Comparison of ENCODE assay signal across 2 cellular contexts in genomic region chr1:44359234-44359937, GRCh38.
TF ChIP-seq lines count a peak whose summit lies in the region.

No MANE protein-coding gene starts in this region.

TF ChIP-seq in HEK293, 187 proteins besides CTCF, POLR2A, EP300 and RAD21 (continued from another document and continues in another):
- TF ChIP-seq ZNF391 (tag by site-specific recombination; IDR thresholded peaks at IDR 0.05; ENCODE audit: borderline replicate concordance, low read depth) (no peak), ZNF335 (tag by site-specific recombination; conservative IDR thresholded peaks at IDR 0.05) (0 out of 2 replicates have a peak, but pooled peaks have one; percentile 28), ZNF610 (tag by site-specific recombination; IDR thresholded peaks at IDR 0.05; ENCODE audit: borderline replicate concordance) (no peak), TRIM28 (IDR thresholded peaks at IDR 0.05; ENCODE audit: borderline replicate concordance, low read length) (peak; percentile 56; the same call in 1 of the 2 replicates), GFI1B (tag by site-specific recombination; IDR thresholded peaks at IDR 0.05) (no peak), GLIS2 (tag by site-specific recombination; IDR thresholded peaks at IDR 0.05) (no peak), ZBTB20 (tag by site-specific recombination; IDR thresholded peaks at IDR 0.05) (no peak), ZNF645 (tag by site-specific recombination; IDR thresholded peaks at IDR 0.05) (no peak), ZNF530 (tag by site-specific recombination; IDR thresholded peaks at IDR 0.05; ENCODE audit: low read depth) (no peak), ZFP41 (tag by site-specific recombination; IDR thresholded peaks at IDR 0.05; ENCODE audit: borderline replicate concordance) (no peak), MEIS1 (CRISPR knock-in tag; IDR thresholded peaks at IDR 0.05; ENCODE audit: borderline replicate concordance) (no peak), ZNF146 (tag by site-specific recombination; IDR thresholded peaks at IDR 0.05) (no peak), GLI2 (tag by site-specific recombination; IDR thresholded peaks at IDR 0.05; ENCODE audit: borderline replicate concordance, low read depth) (no peak), YY1 (tag by site-specific recombination; IDR thresholded peaks at IDR 0.05) (0 out of 2 replicates have a peak, but pooled peaks have one; percentile 36), TCF7L2 (IDR thresholded peaks at IDR 0.05; ENCODE audit: borderline replicate concordance, low read depth, low read length) (peak; percentile 75; the same call in 1 of the 2 replicates), ZNF404 (tag by site-specific recombination; IDR thresholded peaks at IDR 0.05) (no peak), ZNF423 (tag by site-specific recombination; IDR thresholded peaks at IDR 0.05) (peak; percentile 75; the same call in 1 of the 2 replicates), ZNF37A (tag by site-specific recombination; IDR thresholded peaks at IDR 0.05) (no peak), GLIS1 (tag by site-specific recombination; IDR thresholded peaks at IDR 0.05) (peak; percentile 93), GLI4 (tag by site-specific recombination; IDR thresholded peaks at IDR 0.05) (no peak), ZNF843 (tag by site-specific recombination; IDR thresholded peaks at IDR 0.05) (no peak), ZNF626 (tag by site-specific recombination; IDR thresholded peaks at IDR 0.05) (no peak), RBAK (tag by site-specific recombination; IDR thresholded peaks at IDR 0.05) (no peak), ZFP37 (tag by site-specific recombination; IDR thresholded peaks at IDR 0.05) (no peak), ZNF274 (IDR thresholded peaks at IDR 0.05; ENCODE audit: low read length) (no peak), ZNF274 (tag by site-specific recombination; IDR thresholded peaks at IDR 0.05; ENCODE audit: borderline replicate concordance) (no peak), ZNF449 (tag by site-specific recombination; IDR thresholded peaks at IDR 0.05) (no peak), SCRT2 (tag by site-specific recombination; IDR thresholded peaks at IDR 0.05) (no peak; the same call in 1 of the 2 replicates)
- TF ChIP-seq, protein P1, sequence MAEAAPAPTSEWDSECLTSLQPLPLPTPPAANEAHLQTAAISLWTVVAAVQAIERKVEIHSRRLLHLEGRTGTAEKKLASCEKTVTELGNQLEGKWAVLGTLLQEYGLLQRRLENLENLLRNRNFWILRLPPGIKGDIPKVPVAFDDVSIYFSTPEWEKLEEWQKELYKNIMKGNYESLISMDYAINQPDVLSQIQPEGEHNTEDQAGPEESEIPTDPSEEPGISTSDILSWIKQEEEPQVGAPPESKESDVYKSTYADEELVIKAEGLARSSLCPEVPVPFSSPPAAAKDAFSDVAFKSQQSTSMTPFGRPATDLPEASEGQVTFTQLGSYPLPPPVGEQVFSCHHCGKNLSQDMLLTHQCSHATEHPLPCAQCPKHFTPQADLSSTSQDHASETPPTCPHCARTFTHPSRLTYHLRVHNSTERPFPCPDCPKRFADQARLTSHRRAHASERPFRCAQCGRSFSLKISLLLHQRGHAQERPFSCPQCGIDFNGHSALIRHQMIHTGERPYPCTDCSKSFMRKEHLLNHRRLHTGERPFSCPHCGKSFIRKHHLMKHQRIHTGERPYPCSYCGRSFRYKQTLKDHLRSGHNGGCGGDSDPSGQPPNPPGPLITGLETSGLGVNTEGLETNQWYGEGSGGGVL (tag by site-specific recombination; IDR thresholded peaks at IDR 0.05) = no peak
- TF ChIP-seq, protein P2, sequence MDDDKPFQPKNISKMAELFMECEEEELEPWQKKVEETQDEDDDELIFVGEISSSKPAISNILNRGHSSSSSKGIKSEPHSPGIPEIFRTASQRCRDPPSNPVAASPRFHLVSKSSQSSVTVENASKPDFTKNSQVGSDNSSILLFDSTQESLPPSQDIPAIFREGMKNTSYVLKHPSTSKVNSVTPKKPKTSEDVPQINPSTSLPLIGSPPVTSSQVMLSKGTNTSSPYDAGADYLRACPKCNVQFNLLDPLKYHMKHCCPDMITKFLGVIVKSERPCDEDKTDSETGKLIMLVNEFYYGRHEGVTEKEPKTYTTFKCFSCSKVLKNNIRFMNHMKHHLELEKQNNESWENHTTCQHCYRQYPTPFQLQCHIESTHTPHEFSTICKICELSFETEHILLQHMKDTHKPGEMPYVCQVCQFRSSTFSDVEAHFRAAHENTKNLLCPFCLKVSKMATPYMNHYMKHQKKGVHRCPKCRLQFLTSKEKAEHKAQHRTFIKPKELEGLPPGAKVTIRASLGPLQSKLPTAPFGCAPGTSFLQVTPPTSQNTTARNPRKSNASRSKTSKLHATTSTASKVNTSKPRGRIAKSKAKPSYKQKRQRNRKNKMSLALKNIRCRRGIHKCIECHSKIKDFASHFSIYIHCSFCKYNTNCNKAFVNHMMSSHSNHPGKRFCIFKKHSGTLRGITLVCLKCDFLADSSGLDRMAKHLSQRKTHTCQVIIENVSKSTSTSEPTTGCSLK (tag by site-specific recombination; IDR thresholded peaks at IDR 0.05) = no peak

TF ChIP-seq in WTC11, 78 proteins besides CTCF, POLR2A, EP300 and RAD21 (continued from another document):
- TF ChIP-seq, protein P3, sequence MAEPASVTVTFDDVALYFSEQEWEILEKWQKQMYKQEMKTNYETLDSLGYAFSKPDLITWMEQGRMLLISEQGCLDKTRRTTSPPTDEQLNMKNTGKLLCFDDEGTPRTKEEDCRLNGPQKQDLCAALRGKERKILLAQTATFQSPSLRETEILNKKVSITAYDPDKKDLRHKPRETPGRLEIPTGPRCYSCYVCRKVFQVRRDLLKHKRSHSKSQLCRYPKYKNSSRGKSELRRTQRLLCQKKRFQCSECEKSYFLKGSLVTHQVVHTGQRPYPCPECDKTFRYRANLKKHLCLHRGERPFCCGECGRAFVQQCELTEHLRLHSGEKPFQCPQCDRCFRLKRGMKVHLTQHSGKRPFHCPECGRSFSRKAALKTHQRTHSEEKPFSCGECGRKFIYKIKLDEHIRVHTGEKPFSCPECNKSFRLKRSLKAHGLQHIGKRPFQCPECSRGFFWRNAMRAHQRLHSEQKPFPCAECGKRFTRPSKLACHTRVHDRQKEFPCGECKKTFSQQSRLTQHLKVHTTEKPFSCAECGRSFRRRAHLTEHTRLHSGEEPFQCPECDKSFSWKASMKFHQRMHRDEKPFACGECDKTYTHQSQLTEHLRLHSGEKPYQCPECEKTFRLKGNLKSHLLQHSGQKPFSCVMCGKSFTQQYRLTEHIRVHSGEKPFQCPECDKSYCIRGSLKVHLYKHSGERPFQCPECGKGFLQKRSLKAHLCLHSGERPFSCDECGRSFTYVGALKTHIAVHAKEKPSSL (CRISPR knock-in tag; conservative IDR thresholded peaks at IDR 0.05) = no peak
- TF ChIP-seq STAT6 (CRISPR knock-in tag; conservative IDR thresholded peaks at IDR 0.05; ENCODE audit: low read depth) (no peak), MXD4 (CRISPR knock-in tag; IDR thresholded peaks at IDR 0.05; ENCODE audit: borderline replicate concordance) (no peak), MLX (CRISPR knock-in tag; IDR thresholded peaks at IDR 0.05) (no peak)
- TF ChIP-seq, protein P4, sequence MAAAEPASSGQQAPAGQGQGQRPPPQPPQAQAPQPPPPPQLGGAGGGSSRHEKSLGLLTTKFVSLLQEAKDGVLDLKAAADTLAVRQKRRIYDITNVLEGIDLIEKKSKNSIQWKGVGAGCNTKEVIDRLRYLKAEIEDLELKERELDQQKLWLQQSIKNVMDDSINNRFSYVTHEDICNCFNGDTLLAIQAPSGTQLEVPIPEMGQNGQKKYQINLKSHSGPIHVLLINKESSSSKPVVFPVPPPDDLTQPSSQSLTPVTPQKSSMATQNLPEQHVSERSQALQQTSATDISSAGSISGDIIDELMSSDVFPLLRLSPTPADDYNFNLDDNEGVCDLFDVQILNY (CRISPR knock-in tag; IDR thresholded peaks at IDR 0.05) = no peak
- TF ChIP-seq, protein P5, sequence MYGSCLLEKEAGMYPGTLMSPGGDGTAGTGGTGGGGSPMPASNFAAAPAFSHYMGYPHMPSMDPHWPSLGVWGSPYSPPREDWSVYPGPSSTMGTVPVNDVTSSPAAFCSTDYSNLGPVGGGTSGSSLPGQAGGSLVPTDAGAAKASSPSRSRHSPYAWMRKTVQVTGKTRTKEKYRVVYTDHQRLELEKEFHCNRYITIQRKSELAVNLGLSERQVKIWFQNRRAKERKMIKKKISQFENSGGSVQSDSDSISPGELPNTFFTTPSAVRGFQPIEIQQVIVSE (CRISPR knock-in tag; IDR thresholded peaks at IDR 0.05; ENCODE audit: borderline replicate concordance) = no peak
